In genomic region chr3:48858709-48859108, GRCh38 we compare ENCODE assay signal across 19 cellular contexts. TPM values are rescaled to one million over a fixed set of nuclear protein-coding genes. Genes with fewer than 3 reads are reported as not detected.
A peak's percentile ranks its signal among the peaks of the same experiment; 100 is the strongest.
DNase-seq lines count a peak whose midpoint lies in the region; ATAC-seq, FAIRE-seq and TF ChIP-seq lines count a peak whose summit lies in the region.
"Had no signal": no experiment of that assay in that cellular context is flagged by ENCODE, and none has a peak within 500 bp of the region (broad histone marks: within the 10 kb centered on the region; RNA-seq: fewer than 3 reads in every experiment).

No MANE protein-coding gene starts in this region.

- CTCF ChIA-PET in K562 (lab: Yijun Ruan, JAX; ENCODE audit: low intra/inter-chr PET ratio), result no interaction called here

- H3K27ac Mint-ChIP-seq in endothelial cell (ENCODE audit: unreplicated experiment), result no peak overlapping the region
- H3K27ac Mint-ChIP-seq: B cell, GM23338 had no signal

- peak overlapping the region; percentile 28 for H3K4me3 Mint-ChIP-seq in endothelial cell (ENCODE audit: unreplicated experiment)
- H3K4me3 Mint-ChIP-seq: B cell; CD8-positive, alpha-beta memory T cell; GM23338 had no signal

- no peaks in the 10 kb centered on the region for H3K27me3 ChIP-seq in Karpas-422 (ENCODE audit: low read length)
- H3K27me3 ChIP-seq in K562 (ENCODE audit: control insufficient read depth in 2 of 2, insufficient read depth in 2 of 2, low read length in 2 of 2), result no peaks in the 10 kb centered on the region
- H3K27me3 ChIP-seq in gastrocnemius medialis, result no peaks in the 10 kb centered on the region
- H3K27me3 ChIP-seq: BLaER1 treated with 17β-estradiol and CSF1 and Interleukin-3, amounts not matched to agents 10 nM and 100 nM had no signal

- TF ChIP-seq EP300 in K562 (IDR thresholded peaks at IDR 0.05; ENCODE audit: low read length), result no peak

- no peak for TF ChIP-seq RAD21 in K562 (CRISPR knock-in tag; conservative IDR thresholded peaks at IDR 0.05 in 1 of 2, IDR thresholded peaks at IDR 0.05 in 1 of 2)

- no peaks in the 10 kb centered on the region for H3K9me1 ChIP-seq in K562 (ENCODE audit: control insufficient read depth, insufficient read depth, low read length)

- no peaks in the 10 kb centered on the region for H3K27me3 Mint-ChIP-seq in endothelial cell (ENCODE audit: unreplicated experiment)
- H3K27me3 Mint-ChIP-seq: B cell; CD8-positive, alpha-beta memory T cell had no signal

- H3K9ac ChIP-seq in Karpas-422 (ENCODE audit: low read length) (no peak overlapping the region), K562 (ENCODE audit: insufficient read depth in 1 of 2, low read depth in 2 of 2, low read length in 2 of 2) (peak overlapping the region in 1 of 2 experiments; percentile 23; a peak in 1 of 4 replicates)
- H3K9ac ChIP-seq: BLaER1 treated with 17β-estradiol and CSF1 and Interleukin-3, amounts not matched to agents 10 nM and 100 nM had no signal

- in situ Hi-C loops in K562 (cut with MboI), result no loop called here
- in situ Hi-C loops in gastrocnemius medialis (cut with MboI; ENCODE audit: low sequenced_read_pairs in 4 of 4), result no loop called here

- POLR2A ChIA-PET in K562 (lab: Yijun Ruan, JAX), result no interaction called here

- H3K4me2 ChIP-seq in Karpas-422 (ENCODE audit: low read depth, low read length, poor library complexity, severe bottlenecking), result no peak overlapping the region
- no peak overlapping the region for H3K4me2 ChIP-seq in K562 (ENCODE audit: insufficient read depth, low read length)
- H3K4me2 ChIP-seq: GM23338 had no signal

- intact Hi-C loops in K562 (cut with micrococcal nuclease) (no loop called here), gastrocnemius medialis (cut with DNase I; ENCODE audit: low total_unique reads) (no loop called here)

- TF ChIP-seq POLR2A in K562 (conservative IDR thresholded peaks at IDR 0.05) (no peak), gastrocnemius medialis (IDR thresholded peaks at IDR 0.05) (no peak)

- H2AFZ ChIP-seq in Karpas-422 (ENCODE audit: low read length) (no peak overlapping the region), K562 (ENCODE audit: low read depth, low read length) (no peak overlapping the region)
- H2AFZ ChIP-seq: GM23338 had no signal

- 15% methylated on average over 2 of the region's 2 CpGs for WGBS in K562 (ENCODE audit: insufficient coverage, low coverage, missing lambda C conversion rate)

- H4K20me1 ChIP-seq in Karpas-422 (ENCODE audit: insufficient read depth, low read depth, low read length) (no peaks in the 10 kb centered on the region), K562 (replicated peaks; ENCODE audit: control insufficient read depth, insufficient read depth, low read length) (no peaks in the 10 kb centered on the region)
- H4K20me1 ChIP-seq: BLaER1 treated with 17β-estradiol and CSF1 and Interleukin-3, amounts not matched to agents 10 nM and 100 nM had no signal

- H3K36me3 ChIP-seq in Karpas-422 (ENCODE audit: insufficient read depth, low read length) (no peaks in the 10 kb centered on the region; the same call in 1 of the 2 replicates), K562 (ENCODE audit: control insufficient read depth, insufficient read depth, low read length) (0 out of 3 replicates have a peak, but pooled peaks cover 7% of the 10 kb centered on the region), gastrocnemius medialis (peaks cover 0 to 16% of the 10 kb centered on the region in 2 donors)

- H3K9me3 ChIP-seq in Karpas-422 (ENCODE audit: low read length) (no peaks in the 10 kb centered on the region), K562 (replicated peaks; ENCODE audit: control insufficient read depth, insufficient read depth, low read depth, low read length) (no peaks in the 10 kb centered on the region), gastrocnemius medialis (no peaks in the 10 kb centered on the region)
- H3K9me3 ChIP-seq: BLaER1 treated with 17β-estradiol and CSF1 and Interleukin-3, amounts not matched to agents 10 nM and 100 nM had no signal

- FAIRE-seq in K562 (lab: Jason Lieb, UNC), result peak; percentile 74
- FAIRE-seq: G401.6, GM19239, H54, HTR-8/SVneo had no signal

- BruUV-seq in K562 (replicated peaks; lab: Mats Ljungman, UMichigan), result no TSS peak

- peaks cover 6% of the 10 kb centered on the region for H3K4me1 Mint-ChIP-seq in endothelial cell (ENCODE audit: unreplicated experiment)
- H3K4me1 Mint-ChIP-seq: B cell, GM23338 had no signal

- H3K9me3 Mint-ChIP-seq in endothelial cell (ENCODE audit: unreplicated experiment), result no peaks in the 10 kb centered on the region
- H3K9me3 Mint-ChIP-seq: CD8-positive, alpha-beta memory T cell; GM23338 had no signal

- ATAC-seq in K562, result peak; percentile 64
- ATAC-seq in gastrocnemius medialis, result peak; percentile 3 to 4
- no peak for ATAC-seq in GM21515 (IDR thresholded peaks at IDR 0.05; ENCODE audit: unreplicated experiment)
- no peak for ATAC-seq in GM21528 (IDR thresholded peaks at IDR 0.05; ENCODE audit: low FRiP score, unreplicated experiment)
- ATAC-seq: GM23338 had no signal

- H3K4me3 ChIP-seq in Karpas-422 (ENCODE audit: low read length) (no peak overlapping the region), K562 (no peak overlapping the region), gastrocnemius medialis (no peak overlapping the region)
- H3K4me3 ChIP-seq: BLaER1 treated with 17β-estradiol and CSF1 and Interleukin-3, amounts not matched to agents 10 nM and 100 nM; GM23338 had no signal

- H3K79me2 ChIP-seq in Karpas-422 (ENCODE audit: low read length), result no peaks in the 10 kb centered on the region
- H3K79me2 ChIP-seq in K562 (ENCODE audit: control insufficient read depth, insufficient read depth, low read length), result no peaks in the 10 kb centered on the region

- H3K4me1 ChIP-seq in Karpas-422 (ENCODE audit: low read length), result peaks cover 6% of the 10 kb centered on the region
- peaks cover 4 to 9% of the 10 kb centered on the region in 2 experiments; a peak in 3 of 5 replicates for H3K4me1 ChIP-seq in K562 (replicated peaks in 1 of 2; ENCODE audit: control insufficient read depth in 2 of 2, insufficient read depth in 2 of 2, low read length in 2 of 2)
- H3K4me1 ChIP-seq in gastrocnemius medialis, result peaks cover 36 to 45% of the 10 kb centered on the region in 2 donors

- TF ChIP-seq CTCF in K562 (IDR thresholded peaks at IDR 0.05 in 2 of 3, conservative IDR thresholded peaks at IDR 0.05 in 1 of 3; ENCODE audit: insufficient read depth in 2 of 3, low read depth in 1 of 3, low read length in 3 of 3), result no peak
- no peak for TF ChIP-seq CTCF in endothelial cell (IDR thresholded peaks at IDR 0.05; ENCODE audit: unreplicated experiment)
- no peak for TF ChIP-seq CTCF in gastrocnemius medialis (IDR thresholded peaks at IDR 0.05 in 4 of 5, conservative IDR thresholded peaks at IDR 0.05 in 1 of 5)

- H3K36me3 Mint-ChIP-seq in endothelial cell (ENCODE audit: low read depth, unreplicated experiment), result peaks cover 4% of the 10 kb centered on the region

- H3K27ac ChIP-seq in Karpas-422 (ENCODE audit: low read length) (no peak overlapping the region), K562 (ENCODE audit: extremely low read depth, low read depth, low read length) (no peak overlapping the region), gastrocnemius medialis (peak overlapping the region; percentile 76 to 91 (median 86))
- H3K27ac ChIP-seq: BLaER1 treated with 17β-estradiol and CSF1 and Interleukin-3, amounts not matched to agents 10 nM and 100 nM had no signal

- H3K9me2 ChIP-seq in Karpas-422 (replicated peaks; ENCODE audit: insufficient read depth, low read length), result no peaks in the 10 kb centered on the region

- DNase-seq in Karpas-422 (peak; percentile 33), K562 (ENCODE audit: extremely low read depth in 1 of 4, low spot score in 3 of 4) (peak in 3 of 4 experiments; percentile 19 to 39 (median 33)), endothelial cell (ENCODE audit: low spot score) (no peak), gastrocnemius medialis (no peak), NCI-H2107 treated with DMSO at 0.1 percent for 48 hours (lab: John Stamatoyannopoulos, UW; ENCODE audit: unreplicated experiment) (no peak), activated T-cell treated with anti-CD3 and anti-CD28 coated beads for 4 hours (no peak)
- DNase-seq: CD8-positive, alpha-beta memory T cell; COR-L47; HCEC 1CT; IMR-90 had no signal

RNA-seq across cellular contexts. Expression of gene PRKAR2A, which starts 11.0 kb away (rescaled TPM):
- 37.9 and 51.5 TPM in 2 replicates for total RNA-seq in Karpas-422 (2014; rRNA removed; shearing (Covaris generic); ENCODE audit: low replicate concordance)
- 6.0 and 10.1 TPM in 2 replicates for total RNA-seq in K562 (2011; cell fraction: chromatin; rRNA removed; ENCODE audit: low replicate concordance)
- total RNA-seq in K562 (2011; cell fraction: nucleolus; rRNA removed), result 7.2 and 7.8 TPM in 2 replicates
- 9.5 and 14.4 TPM in 2 replicates for total RNA-seq in K562 (2011; cell fraction: nucleoplasm; rRNA removed)
- 37.6 and 56.2 TPM in 2 replicates for total RNA-seq in K562 (2014; rRNA removed)
- total RNA-seq in K562 (2014; rRNA removed; fragmentation: Illumina TruSeq; extraction: Trizol), result 48.6 and 50.1 TPM in 2 replicates
- 50.7 and 53.0 TPM in 2 replicates for total RNA-seq in K562 (2015; rRNA removed; fragmentation: Illumina TruSeq; extraction: Trizol)
- 84.4 and 84.5 TPM in 2 replicates for total RNA-seq in K562 (2021)
- 14.4 and 22.8 TPM in 2 replicates for polyA plus RNA-seq in K562 (2011; rRNA removed)
- polyA plus RNA-seq in K562 (2011; cell fraction: cytosol; rRNA removed), result 12.2 and 17.3 TPM in 2 replicates
- polyA plus RNA-seq in K562 (2011; cell fraction: nucleus; rRNA removed), result 4.0 and 4.8 TPM in 2 replicates
- 32.4 and 35.2 TPM in 2 replicates for polyA plus RNA-seq in K562 (2012)
- 39.3 and 50.3 TPM in 2 replicates for polyA plus RNA-seq in K562 (2014; fragmentation: Illumina TruSeq; extraction: Trizol)
- polyA plus RNA-seq in K562 (2014; fragmentation: Nextera tagmentation; extraction: Ambion mirVana), result 10 to 100 TPM; 15.9 to 19.8 TPM
- polyA plus RNA-seq in K562 (2014; rRNA removed), result 17.7 and 19.2 TPM in 2 replicates
- 45.4 and 62.1 TPM in 2 replicates for polyA minus RNA-seq in K562 (2011; rRNA and poly(A)+ RNA removed)
- 21.2 and 32.3 TPM in 2 replicates for polyA minus RNA-seq in K562 (2011; cell fraction: cytosol; rRNA and poly(A)+ RNA removed)
- polyA minus RNA-seq in K562 (2011; cell fraction: nucleus; rRNA and poly(A)+ RNA removed), result 3.9 and 10.4 TPM in 2 replicates
- 67.3 TPM for total RNA-seq in endothelial cell (ENCODE audit: unreplicated experiment)
- total RNA-seq in gastrocnemius medialis, result 10 to 100 TPM; 62.2 to 97.1 (median 80.2) TPM

RNA-seq across cellular contexts. Expression of gene SLC25A20, which starts 40.0 kb away (rescaled TPM):
- total RNA-seq in Karpas-422 (2014; rRNA removed; shearing (Covaris generic); ENCODE audit: low replicate concordance), result 20.5 and 33.8 TPM in 2 replicates
- 25.7 and 30.6 TPM in 2 replicates for total RNA-seq in K562 (2011; cell fraction: chromatin; rRNA removed; ENCODE audit: low replicate concordance)
- total RNA-seq in K562 (2011; cell fraction: nucleolus; rRNA removed), result 18.3 TPM in 2 replicates
- total RNA-seq in K562 (2011; cell fraction: nucleoplasm; rRNA removed), result 31.4 and 43.0 TPM in 2 replicates
- total RNA-seq in K562 (2014; rRNA removed), result 14.3 and 22.3 TPM in 2 replicates
- 28.5 and 29.1 TPM in 2 replicates for total RNA-seq in K562 (2014; rRNA removed; fragmentation: Illumina TruSeq; extraction: Trizol)
- 22.1 and 24.2 TPM in 2 replicates for total RNA-seq in K562 (2015; rRNA removed; fragmentation: Illumina TruSeq; extraction: Trizol)
- 15.9 and 17.8 TPM in 2 replicates for total RNA-seq in K562 (2021)
- polyA plus RNA-seq in K562 (2011; rRNA removed), result 30.9 and 48.1 TPM in 2 replicates
- polyA plus RNA-seq in K562 (2011; cell fraction: cytosol; rRNA removed), result 16.5 and 17.1 TPM in 2 replicates
- 27.3 and 34.5 TPM in 2 replicates for polyA plus RNA-seq in K562 (2011; cell fraction: nucleus; rRNA removed)
- 16.6 and 19.2 TPM in 2 replicates for polyA plus RNA-seq in K562 (2012)
- polyA plus RNA-seq in K562 (2014; fragmentation: Illumina TruSeq; extraction: Trizol), result 25.1 and 25.4 TPM in 2 replicates
- polyA plus RNA-seq in K562 (2014; fragmentation: Nextera tagmentation; extraction: Ambion mirVana), result 10 to 100 TPM; 19.0 to 20.9 TPM
- polyA plus RNA-seq in K562 (2014; rRNA removed), result 21.6 and 30.4 TPM in 2 replicates
- 23.3 and 38.8 TPM in 2 replicates for polyA minus RNA-seq in K562 (2011; rRNA and poly(A)+ RNA removed)
- 9.7 and 9.8 TPM in 2 replicates for polyA minus RNA-seq in K562 (2011; cell fraction: cytosol; rRNA and poly(A)+ RNA removed)
- 3.9 and 4.1 TPM in 2 replicates for polyA minus RNA-seq in K562 (2011; cell fraction: nucleus; rRNA and poly(A)+ RNA removed)
- 3.6 TPM for total RNA-seq in endothelial cell (ENCODE audit: unreplicated experiment)
- 100 to 1,000 TPM in 1 of 4 donors, 10 to 100 TPM in 3; 67.8 to 110 (median 83.4) TPM for total RNA-seq in gastrocnemius medialis

RNA-seq across cellular contexts. Expression of gene ARIH2, which starts 59.9 kb away (rescaled TPM):
- 86.4 and 113 TPM in 2 replicates for total RNA-seq in Karpas-422 (2014; rRNA removed; shearing (Covaris generic); ENCODE audit: low replicate concordance)
- 369 and 397 TPM in 2 replicates for total RNA-seq in K562 (2011; cell fraction: chromatin; rRNA removed; ENCODE audit: low replicate concordance)
- 237 and 239 TPM in 2 replicates for total RNA-seq in K562 (2011; cell fraction: nucleolus; rRNA removed)
- 280 and 316 TPM in 2 replicates for total RNA-seq in K562 (2011; cell fraction: nucleoplasm; rRNA removed)
- total RNA-seq in K562 (2014; rRNA removed), result 114 and 120 TPM in 2 replicates
- total RNA-seq in K562 (2014; rRNA removed; fragmentation: Illumina TruSeq; extraction: Trizol), result 112 and 138 TPM in 2 replicates
- 95.9 and 97.0 TPM in 2 replicates for total RNA-seq in K562 (2015; rRNA removed; fragmentation: Illumina TruSeq; extraction: Trizol)
- 110 and 118 TPM in 2 replicates for total RNA-seq in K562 (2021)
- polyA plus RNA-seq in K562 (2011; rRNA removed), result 101 and 110 TPM in 2 replicates
- 84.8 and 91.1 TPM in 2 replicates for polyA plus RNA-seq in K562 (2011; cell fraction: cytosol; rRNA removed)
- polyA plus RNA-seq in K562 (2011; cell fraction: nucleus; rRNA removed), result 116 and 137 TPM in 2 replicates
- 61.3 and 62.2 TPM in 2 replicates for polyA plus RNA-seq in K562 (2012)
- 105 and 108 TPM in 2 replicates for polyA plus RNA-seq in K562 (2014; fragmentation: Illumina TruSeq; extraction: Trizol)
- 10 to 100 TPM; 27.0 to 27.3 TPM for polyA plus RNA-seq in K562 (2014; fragmentation: Nextera tagmentation; extraction: Ambion mirVana)
- 107 and 128 TPM in 2 replicates for polyA plus RNA-seq in K562 (2014; rRNA removed)
- 101 and 125 TPM in 2 replicates for polyA minus RNA-seq in K562 (2011; rRNA and poly(A)+ RNA removed)
- polyA minus RNA-seq in K562 (2011; cell fraction: cytosol; rRNA and poly(A)+ RNA removed), result 51.1 and 78.2 TPM in 2 replicates
- polyA minus RNA-seq in K562 (2011; cell fraction: nucleus; rRNA and poly(A)+ RNA removed), result 54.4 and 58.2 TPM in 2 replicates
- total RNA-seq in endothelial cell (ENCODE audit: unreplicated experiment), result 57.0 TPM
- 100 to 1,000 TPM; 118 to 176 (median 143) TPM for total RNA-seq in gastrocnemius medialis

Comparison
In these comparisons a context has a peak if more than half of its experiments do, and no peak if none do; other contexts are left out.
1. DNase-seq: peak in Karpas-422 (single experiment) and K562 (3 of 4); none in endothelial cell (single experiment), gastrocnemius medialis (0 of 2), NCI-H2107 treated with DMSO at 0.1 percent for 48 hours (single experiment) and activated T-cell treated with anti-CD3 and anti-CD28 coated beads for 4 hours (single experiment).
2. H3K27ac ChIP-seq: peak in gastrocnemius medialis (4 of 4); none in Karpas-422 (single experiment) and K562 (single experiment).
3. ATAC-seq: peak in K562 (single experiment) and gastrocnemius medialis (2 of 2); none in GM21515 (single experiment) and GM21528 (single experiment).